In genomic region chr13:93262729-93263128, GRCh38 we compare ENCODE assay signal across 1 cellular context.
TF ChIP-seq lines count a peak whose summit lies in the region.

No MANE protein-coding gene starts in this region.

TF ChIP-seq in IMR-90, 13 proteins besides CTCF, POLR2A, EP300 and RAD21:
- TF ChIP-seq FOS (IDR thresholded peaks at IDR 0.05; ENCODE audit: low read depth, low read length): no peak
- no peak for TF ChIP-seq SMC3 (IDR thresholded peaks at IDR 0.05; ENCODE audit: low read depth, low read length)
- TF ChIP-seq RCOR1 (IDR thresholded peaks at IDR 0.05; ENCODE audit: insufficient replicate concordance, low read length): no peak
- TF ChIP-seq CHD1 (IDR thresholded peaks at IDR 0.05; ENCODE audit: low read depth, low read length): no peak
- no peak for TF ChIP-seq USF2 (IDR thresholded peaks at IDR 0.05; ENCODE audit: low read depth, low read length)
- TF ChIP-seq, protein P1, sequence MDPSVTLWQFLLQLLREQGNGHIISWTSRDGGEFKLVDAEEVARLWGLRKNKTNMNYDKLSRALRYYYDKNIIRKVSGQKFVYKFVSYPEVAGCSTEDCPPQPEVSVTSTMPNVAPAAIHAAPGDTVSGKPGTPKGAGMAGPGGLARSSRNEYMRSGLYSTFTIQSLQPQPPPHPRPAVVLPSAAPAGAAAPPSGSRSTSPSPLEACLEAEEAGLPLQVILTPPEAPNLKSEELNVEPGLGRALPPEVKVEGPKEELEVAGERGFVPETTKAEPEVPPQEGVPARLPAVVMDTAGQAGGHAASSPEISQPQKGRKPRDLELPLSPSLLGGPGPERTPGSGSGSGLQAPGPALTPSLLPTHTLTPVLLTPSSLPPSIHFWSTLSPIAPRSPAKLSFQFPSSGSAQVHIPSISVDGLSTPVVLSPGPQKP (IDR thresholded peaks at IDR 0.05; ENCODE audit: borderline replicate concordance, low read depth, low read length): no peak
- TF ChIP-seq NFE2L2 (IDR thresholded peaks at IDR 0.05; ENCODE audit: low read depth, low read length): no peak
- no peak for TF ChIP-seq MXI1 (IDR thresholded peaks at IDR 0.05; ENCODE audit: borderline replicate concordance, low read depth, low read length)
- no peak for TF ChIP-seq MAZ (IDR thresholded peaks at IDR 0.05; ENCODE audit: borderline replicate concordance, low read depth, low read length)
- TF ChIP-seq BHLHE40 (IDR thresholded peaks at IDR 0.05; ENCODE audit: low read depth, low read length): no peak
- no peak for TF ChIP-seq RFX5 (IDR thresholded peaks at IDR 0.05; ENCODE audit: low read depth, low read length)
- TF ChIP-seq CEBPB (IDR thresholded peaks at IDR 0.05; ENCODE audit: low read depth, low read length): no peak
- no peak for TF ChIP-seq MAFK (IDR thresholded peaks at IDR 0.05; ENCODE audit: low read depth, low read length)
